ENCODE assay signal across 8 cellular contexts in genomic region chr3:173553635-173554280, GRCh38.
A peak's percentile ranks its signal among the peaks of the same experiment; 100 is the strongest.
DNase-seq lines count a peak whose midpoint lies in the region; ATAC-seq and TF ChIP-seq lines count a peak whose summit lies in the region.

No MANE protein-coding gene starts in this region.

- ATAC-seq in Panc1 (no peak), HG03175 (IDR thresholded peaks at IDR 0.05; ENCODE audit: unreplicated experiment) (no peak), HG03520 (IDR thresholded peaks at IDR 0.05; ENCODE audit: unreplicated experiment) (no peak)

- no TSS peak for BruUV-seq in Panc1 (replicated peaks; lab: Mats Ljungman, UMichigan)

- H3K4me3 ChIP-seq in Panc1 (ENCODE audit: low read depth in 2 of 2, low read length in 2 of 2) = no peak overlapping the region

- in situ Hi-C loops in Caki2 (cut with HindIII; ENCODE audit: low pct_unique_long_range_greater_than_20kb, low sequenced_read_pairs) (no loop called here), Panc1 (cut with HindIII; ENCODE audit: low pct_unique_long_range_greater_than_20kb, low sequenced_read_pairs) (no loop called here)

- intact Hi-C loops in Panc1 (cut with micrococcal nuclease; ENCODE audit: unreplicated experiment) = loop anchor here (2.0 kb wide), 1 partner anchor 143 kb away; no protein-coding TSS in a partner anchor

- POLR2A ChIA-PET in HEK293T (lab: Yijun Ruan, JAX) (no interaction called here), Panc1 (lab: Charles Lee) (no interaction called here)

- peak; percentile 68; the same call in 1 of the 2 replicates for TF ChIP-seq CTCF in Panc1 (IDR thresholded peaks at IDR 0.05)

- H3K27me3 ChIP-seq in Panc1 (ENCODE audit: control insufficient read depth, insufficient read depth, low read length) = no peaks in the 10 kb centered on the region

- H3K36me3 ChIP-seq in Panc1 (ENCODE audit: control insufficient read depth, insufficient read depth, low read length) = no peaks in the 10 kb centered on the region

- no peaks in the 10 kb centered on the region for H3K4me1 ChIP-seq in Panc1 (ENCODE audit: control insufficient read depth, insufficient read depth, low read length)

- peak; percentile 26 for DNase-seq in Caki2 (ENCODE audit: low read depth)
- DNase-seq in HEK293T (ENCODE audit: extremely low spot score) = peak; percentile 45
- peak; percentile 15 for DNase-seq in Panc1 (ENCODE audit: low read depth, low spot score)
- DNase-seq in fibroblast of the conjunctiva (ENCODE audit: low read depth) = peak; percentile 29
- peak; percentile 65 for DNase-seq in putamen (ENCODE audit: low spot score)
- no peak for DNase-seq in NOMO-1 treated with dmso at 0.1 percent for 144 hours (lab: John Stamatoyannopoulos, UW; ENCODE audit: unreplicated experiment)

- CTCF ChIA-PET in HEK293T (lab: Yijun Ruan, JAX) = interaction anchor here (0.7 kb wide), 2 partner anchors 15 to 181 kb away, joined by 3 to 6 read pairs; no protein-coding TSS in a partner anchor
- CTCF ChIA-PET in Panc1 (lab: Charles Lee) = no interaction called here

- no peaks in the 10 kb centered on the region; the same call in 1 of the 2 replicates for H3K9me3 ChIP-seq in Panc1 (ENCODE audit: control insufficient read depth, insufficient read depth, low read depth, low read length)

- H3K27ac ChIP-seq in Panc1 (ENCODE audit: low read length) = no peak overlapping the region

TF ChIP-seq in HEK293T, 16 proteins besides CTCF, POLR2A, EP300 and RAD21:
- TF ChIP-seq FOXA1 (IDR thresholded peaks at IDR 0.05) = no peak
- TF ChIP-seq L3MBTL2 (conservative IDR thresholded peaks at IDR 0.05) = no peak
- TF ChIP-seq SP1 (IDR thresholded peaks at IDR 0.05) = no peak
- TF ChIP-seq CTBP1 (IDR thresholded peaks at IDR 0.05; ENCODE audit: borderline replicate concordance) = no peak
- TF ChIP-seq NFRKB (IDR thresholded peaks at IDR 0.05) = no peak
- no peak for TF ChIP-seq FOXK2 (IDR thresholded peaks at IDR 0.05)
- TF ChIP-seq SUZ12 (IDR thresholded peaks at IDR 0.05) = no peak
- TF ChIP-seq ARNT (IDR thresholded peaks at IDR 0.05) = no peak
- TF ChIP-seq BHLHE40 (IDR thresholded peaks at IDR 0.05; ENCODE audit: borderline replicate concordance) = no peak
- no peak for TF ChIP-seq PKNOX1 (IDR thresholded peaks at IDR 0.05)
- TF ChIP-seq LEF1 (IDR thresholded peaks at IDR 0.05; ENCODE audit: borderline replicate concordance) = no peak
